Comparison of ENCODE assay signal across 8 cellular contexts in the genomic region with DNA sequence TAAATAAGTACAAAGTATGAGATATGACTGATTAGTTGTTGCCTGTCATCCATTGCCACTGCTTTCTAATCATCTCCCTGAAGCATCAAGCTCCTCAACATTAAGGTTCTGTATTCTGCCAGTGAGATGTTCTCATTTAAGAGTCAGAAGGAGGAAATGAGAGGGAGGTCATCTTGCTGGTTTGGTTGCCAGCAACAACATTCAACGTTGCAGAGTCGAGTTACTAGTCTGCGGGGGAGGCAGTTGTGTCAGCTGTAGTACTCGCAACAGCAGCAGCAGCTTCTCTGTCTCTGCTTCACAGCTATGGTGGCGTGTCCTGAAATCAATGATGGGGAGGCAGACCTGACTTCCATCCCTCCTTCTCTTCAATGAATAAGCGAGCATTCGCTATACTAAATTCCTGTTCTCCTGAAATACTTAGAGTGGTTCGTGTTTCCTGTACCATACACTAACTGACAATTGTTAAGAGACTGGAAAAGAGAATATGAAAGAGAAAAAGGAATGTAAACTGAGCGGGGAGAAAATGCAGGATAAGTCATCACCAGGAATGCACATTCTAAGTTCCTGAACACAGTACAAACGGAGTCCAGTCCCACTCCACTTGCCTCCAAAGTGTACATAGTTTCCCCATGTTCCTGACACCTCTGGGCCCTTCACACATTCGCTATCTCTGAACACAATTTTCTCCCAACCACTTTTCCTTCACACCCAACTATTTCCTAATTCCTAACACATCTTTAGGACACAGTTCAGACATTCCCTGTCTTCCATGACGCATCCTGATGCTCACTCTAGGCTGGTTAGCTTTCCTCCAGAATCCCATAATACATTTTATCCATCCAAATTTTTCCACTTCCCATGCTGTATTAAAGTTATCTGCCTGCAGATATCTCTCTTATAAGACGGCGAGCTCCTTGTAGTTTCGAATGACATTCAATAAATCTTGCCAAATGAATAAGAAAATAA.
A peak's percentile ranks its signal among the peaks of the same experiment; 100 is the strongest.
DNase-seq lines count a peak whose midpoint lies in the region; ATAC-seq and TF ChIP-seq lines count a peak whose summit lies in the region.

No MANE protein-coding gene starts in this region.

- peak overlapping the region; percentile 16 to 91 (median 60) for H3K27ac Mint-ChIP-seq in CD8-positive, alpha-beta memory T cell

- peaks cover 53 to 75% (median 73%) of the 10 kb centered on the region in 3 donors for H3K4me1 Mint-ChIP-seq in CD8-positive, alpha-beta memory T cell

- H3K36me3 Mint-ChIP-seq in CD8-positive, alpha-beta memory T cell = peaks cover 0 to 13% (median 3%) of the 10 kb centered on the region in 3 donors

- H3K4me2 ChIP-seq in Karpas-422 (ENCODE audit: low read depth, low read length, poor library complexity, severe bottlenecking) = peak overlapping the region; percentile 48

- H3K4me3 ChIP-seq in CD8-positive, alpha-beta memory T cell (ENCODE audit: low read length) = no peak overlapping the region
- no peak overlapping the region for H3K4me3 ChIP-seq in Karpas-422 (ENCODE audit: low read length)
- H3K4me3 ChIP-seq in choroid plexus epithelial cell (ENCODE audit: low read depth, low read length) = peak overlapping the region; percentile 49
- H3K4me3 ChIP-seq in muscle layer of duodenum (ENCODE audit: low read depth in 1 of 2, low read length in 2 of 2) = no peak overlapping the region
- no peak overlapping the region for H3K4me3 ChIP-seq in WERI-Rb-1 (ENCODE audit: low read depth, low read length)

- H3K27ac ChIP-seq in CD8-positive, alpha-beta memory T cell (ENCODE audit: low read depth, low read length) = no peak overlapping the region
- H3K27ac ChIP-seq in Karpas-422 (ENCODE audit: low read length) (peak overlapping the region; percentile 44), muscle layer of duodenum (ENCODE audit: low read length) (peak overlapping the region; percentile 62), WERI-Rb-1 (no peak overlapping the region)

- no peaks in the 10 kb centered on the region for H3K27me3 ChIP-seq in CD8-positive, alpha-beta memory T cell (ENCODE audit: insufficient read depth, low read length, poor library complexity, severe bottlenecking)
- H3K27me3 ChIP-seq in Karpas-422 (ENCODE audit: low read length) (no peaks in the 10 kb centered on the region), muscle layer of duodenum (ENCODE audit: low read depth, low read length) (no peaks in the 10 kb centered on the region), WERI-Rb-1 (ENCODE audit: insufficient read depth, low read depth, severe bottlenecking) (no peaks in the 10 kb centered on the region)

- in situ Hi-C loops in GM13976 (cut with MboI; ENCODE audit: low sequenced_read_pairs, unreplicated experiment) = no loop called here

- H3K36me3 ChIP-seq in CD8-positive, alpha-beta memory T cell (ENCODE audit: insufficient read depth, low read length) = no peaks in the 10 kb centered on the region
- no peaks in the 10 kb centered on the region for H3K36me3 ChIP-seq in Karpas-422 (ENCODE audit: insufficient read depth, low read length)
- H3K36me3 ChIP-seq in muscle layer of duodenum (ENCODE audit: control insufficient read depth in 1 of 2, insufficient read depth in 2 of 2, low read length in 2 of 2) = no peaks in the 10 kb centered on the region
- no peaks in the 10 kb centered on the region for H3K36me3 ChIP-seq in WERI-Rb-1

- POLR2A ChIA-PET in CD8-positive, alpha-beta memory T cell (lab: Charles Lee) = no interaction called here

- peaks cover 23% of the 10 kb centered on the region for H3K4me1 ChIP-seq in CD8-positive, alpha-beta memory T cell (ENCODE audit: insufficient read depth, low read length)
- peaks cover 73% of the 10 kb centered on the region for H3K4me1 ChIP-seq in Karpas-422 (ENCODE audit: low read length)
- H3K4me1 ChIP-seq in muscle layer of duodenum (ENCODE audit: control insufficient read depth in 1 of 2, insufficient read depth in 2 of 2, low read length in 2 of 2) = no peaks in the 10 kb centered on the region

- no peaks in the 10 kb centered on the region for H3K27me3 Mint-ChIP-seq in CD8-positive, alpha-beta memory T cell

- H3K9me2 ChIP-seq in Karpas-422 (replicated peaks; ENCODE audit: insufficient read depth, low read length) = no peaks in the 10 kb centered on the region

- H3K4me3 Mint-ChIP-seq in CD8-positive, alpha-beta memory T cell = no peak overlapping the region

- no peaks in the 10 kb centered on the region for H3K9me3 ChIP-seq in CD8-positive, alpha-beta memory T cell (ENCODE audit: low read length)
- H3K9me3 ChIP-seq in Karpas-422 (ENCODE audit: low read length) (no peaks in the 10 kb centered on the region), muscle layer of duodenum (ENCODE audit: control insufficient read depth in 1 of 2, low read length in 2 of 2) (no peaks in the 10 kb centered on the region), WERI-Rb-1 (ENCODE audit: severe bottlenecking) (no peaks in the 10 kb centered on the region)

- TF ChIP-seq CTCF in choroid plexus epithelial cell (conservative IDR thresholded peaks at IDR 0.05; ENCODE audit: low read depth, low read length) (no peak), GM20000 (IDR thresholded peaks at IDR 0.05; ENCODE audit: extremely low read depth, missing control alignments) (no peak), GM13976 (IDR thresholded peaks at IDR 0.05; ENCODE audit: borderline replicate concordance, control extremely low read depth, extremely low read depth, insufficient read depth, missing control alignments) (no peak), WERI-Rb-1 (IDR thresholded peaks at IDR 0.05; ENCODE audit: low read depth, low read length) (no peak)

- H3K9me3 Mint-ChIP-seq in CD8-positive, alpha-beta memory T cell = no peaks in the 10 kb centered on the region

- peaks cover 48% of the 10 kb centered on the region for H3K79me2 ChIP-seq in Karpas-422 (ENCODE audit: low read length)

- no peak for DNase-seq in CD8-positive, alpha-beta memory T cell
- DNase-seq in Karpas-422 (peak; percentile 76), choroid plexus epithelial cell (ENCODE audit: low read depth) (peak; percentile 97), GM20000 (ENCODE audit: low spot score) (no peak), GM13976 (ENCODE audit: low spot score) (no peak), WERI-Rb-1 (no peak)

- no peak overlapping the region for H2AFZ ChIP-seq in Karpas-422 (ENCODE audit: low read length)

- H3K9ac ChIP-seq in Karpas-422 (ENCODE audit: low read length) = no peak overlapping the region

- CTCF ChIA-PET in CD8-positive, alpha-beta memory T cell (lab: Charles Lee) = no interaction called here

- ATAC-seq in HG03135 (IDR thresholded peaks at IDR 0.05; ENCODE audit: unreplicated experiment) = no peak

- H4K20me1 ChIP-seq in Karpas-422 (ENCODE audit: insufficient read depth, low read depth, low read length) = no peaks in the 10 kb centered on the region

Comparison
In these comparisons a context has a peak if more than half of its experiments do, and no peak if none do; other contexts are left out.
1. DNase-seq: peak in Karpas-422 (single experiment) and choroid plexus epithelial cell (single experiment); none in CD8-positive, alpha-beta memory T cell (0 of 5), GM20000 (single experiment), GM13976 (single experiment) and WERI-Rb-1 (single experiment).
2. H3K27ac ChIP-seq: peak in Karpas-422 (single experiment) and muscle layer of duodenum (single experiment); none in CD8-positive, alpha-beta memory T cell (single experiment) and WERI-Rb-1 (single experiment).